1 cellular context compared by ENCODE assay signal in genomic region chr6:35919827-35920751, GRCh38.
TF ChIP-seq lines count a peak whose summit lies in the region.

No MANE protein-coding gene starts in this region.

TF ChIP-seq in GM12878, 131 proteins besides CTCF, POLR2A, EP300 and RAD21 (continued from another document):
- TF ChIP-seq ZBTB11 (CRISPR knock-in tag; IDR thresholded peaks at IDR 0.05) (no peak), BRCA1 (IDR thresholded peaks at IDR 0.05; ENCODE audit: low read depth, low read length) (no peak), MXI1 (IDR thresholded peaks at IDR 0.05; ENCODE audit: low read depth, low read length) (peak; percentile 68), RELB (IDR thresholded peaks at IDR 0.05; ENCODE audit: low read depth) (0 out of 2 replicates have a peak, but pooled peaks have one; percentile 13), SPI1 (IDR thresholded peaks at IDR 0.05; ENCODE audit: borderline replicate concordance, insufficient read depth, low read depth, low read length) (no peak), CHD1 (IDR thresholded peaks at IDR 0.05; ENCODE audit: low read depth, low read length) (no peak), ATF2 (IDR thresholded peaks at IDR 0.05; ENCODE audit: low read length) (no peak), NFYA (IDR thresholded peaks at IDR 0.05; ENCODE audit: borderline replicate concordance, low read depth, low read length) (no peak), REST (IDR thresholded peaks at IDR 0.05; ENCODE audit: low read depth, low read length) (0 out of 2 replicates have a peak, but pooled peaks have one; percentile 35), EED (IDR thresholded peaks at IDR 0.05; ENCODE audit: low read depth) (peak; percentile 26; the same call in 1 of the 2 replicates), CEBPB (IDR thresholded peaks at IDR 0.05; ENCODE audit: borderline replicate concordance in 1 of 2, low read depth in 2 of 2, low read length in 2 of 2) (no peak)
